ENCODE assay signal across 8 cellular contexts in genomic region chr11:14969922-14970323, GRCh38. TPM values are rescaled to one million over a fixed set of nuclear protein-coding genes. Genes with fewer than 3 reads are reported as not detected.
DNase-seq lines count a peak whose midpoint lies in the region; ATAC-seq, FAIRE-seq and TF ChIP-seq lines count a peak whose summit lies in the region.

No MANE protein-coding gene starts in this region.

- TF ChIP-seq CTCF in BE2C (IDR thresholded peaks at IDR 0.05; ENCODE audit: low read depth, low read length) (peak; percentile 57), epithelial cell of proximal tubule (conservative IDR thresholded peaks at IDR 0.05; ENCODE audit: low read depth, low read length) (peak; percentile 65)

- POLR2A ChIA-PET in activated CD4-positive, alpha-beta T cell treated with anti-CD3 and anti-CD28 coated beads for 36 hours (lab: Charles Lee): no interaction called here

- FAIRE-seq in urothelium cell line (lab: Jason Lieb, UNC): no peak

- no peak overlapping the region for H3K4me3 ChIP-seq in BE2C (ENCODE audit: low read depth, low read length)
- H3K4me3 ChIP-seq in epithelial cell of proximal tubule (ENCODE audit: low read depth, low read length): no peak overlapping the region

- ATAC-seq in GM19372 (IDR thresholded peaks at IDR 0.05; ENCODE audit: low read depth, unreplicated experiment) (peak; percentile 56), HG03196 (IDR thresholded peaks at IDR 0.05; ENCODE audit: unreplicated experiment) (no peak)
- ATAC-seq in activated CD4-positive, alpha-beta T cell treated with anti-CD3 and anti-CD28 coated beads for 36 hours: peak; percentile 70

- DNase-seq in BE2C (peak; percentile 65), HuH-7 (ENCODE audit: low spot score) (peak; percentile 46), epithelial cell of proximal tubule (ENCODE audit: low read depth) (no peak), urothelium cell line (ENCODE audit: low spot score) (no peak)
- DNase-seq in activated CD4-positive, alpha-beta T cell treated with anti-CD3 and anti-CD28 coated beads for 36 hours: peak; percentile 86
- DNase-seq in stimulated activated CD4-positive, alpha-beta T cell treated with anti-CD3 and anti-CD28 coated beads, Interleukin-15, amount 100 ng/mL, for 24 hours: peak; percentile 84

- CTCF ChIA-PET in activated CD4-positive, alpha-beta T cell treated with anti-CD3 and anti-CD28 coated beads for 36 hours (lab: Charles Lee): interaction anchor here (0.6 to 2.8 kb wide), 10 partner anchors 19 to 457 kb away, joined by 3 to 27 read pairs (median 4); no protein-coding TSS in a partner anchor

- no peak overlapping the region for H3K27ac Mint-ChIP-seq in activated CD4-positive, alpha-beta T cell treated with anti-CD3 and anti-CD28 coated beads for 36 hours

- H3K27me3 ChIP-seq in BE2C: peaks cover 42% of the 10 kb centered on the region

- H3K4me1 ChIP-seq in BE2C: no peaks in the 10 kb centered on the region

- H3K36me3 ChIP-seq in BE2C: no peaks in the 10 kb centered on the region

- no peaks in the 10 kb centered on the region for H3K36me3 Mint-ChIP-seq in activated CD4-positive, alpha-beta T cell treated with anti-CD3 and anti-CD28 coated beads for 36 hours (ENCODE audit: low read depth)

- peaks cover 60% of the 10 kb centered on the region for H3K27me3 Mint-ChIP-seq in activated CD4-positive, alpha-beta T cell treated with anti-CD3 and anti-CD28 coated beads for 36 hours

- intact Hi-C loops in activated CD4-positive, alpha-beta T cell treated with anti-CD3 and anti-CD28 coated beads for 36 hours (cut with DNase I, micrococcal nuclease): loop anchor here (1.0 to 10.0 kb wide), 2 partner anchors 36 to 1635 kb away; no protein-coding TSS in a partner anchor

- H3K4me1 Mint-ChIP-seq in activated CD4-positive, alpha-beta T cell treated with anti-CD3 and anti-CD28 coated beads for 36 hours: peaks cover 23% of the 10 kb centered on the region

- no peak overlapping the region for H3K4me3 Mint-ChIP-seq in activated CD4-positive, alpha-beta T cell treated with anti-CD3 and anti-CD28 coated beads for 36 hours

- H3K9me3 ChIP-seq in BE2C: no peaks in the 10 kb centered on the region

- no peaks in the 10 kb centered on the region for H3K9me3 Mint-ChIP-seq in activated CD4-positive, alpha-beta T cell treated with anti-CD3 and anti-CD28 coated beads for 36 hours (ENCODE audit: low read depth)

RNA-seq across cellular contexts. Expression of gene CALCA, which starts 2.2 kb away (rescaled TPM):
- not detected for polyA plus RNA-seq in BE2C (2012; ENCODE audit: insufficient read depth, insufficient read length, low read depth)
- total RNA-seq in activated CD4-positive, alpha-beta T cell treated with anti-CD3 and anti-CD28 coated beads for 36 hours: not detected
- total RNA-seq in epithelial cell of proximal tubule: 0.29 TPM in 1 of 2 replicates, not detected in the other

Comparison
In these comparisons a context has a peak if more than half of its experiments do, and no peak if none do; other contexts are left out.
1. DNase-seq: peak in BE2C (single experiment), HuH-7 (single experiment), activated CD4-positive, alpha-beta T cell treated with anti-CD3 and anti-CD28 coated beads for 36 hours (single experiment) and stimulated activated CD4-positive, alpha-beta T cell treated with anti-CD3 and anti-CD28 coated beads, Interleukin-15, amount 100 ng/mL, for 24 hours (single experiment); none in epithelial cell of proximal tubule (single experiment) and urothelium cell line (single experiment).